ENCODE assay signal across 9 cellular contexts in the genomic region with DNA sequence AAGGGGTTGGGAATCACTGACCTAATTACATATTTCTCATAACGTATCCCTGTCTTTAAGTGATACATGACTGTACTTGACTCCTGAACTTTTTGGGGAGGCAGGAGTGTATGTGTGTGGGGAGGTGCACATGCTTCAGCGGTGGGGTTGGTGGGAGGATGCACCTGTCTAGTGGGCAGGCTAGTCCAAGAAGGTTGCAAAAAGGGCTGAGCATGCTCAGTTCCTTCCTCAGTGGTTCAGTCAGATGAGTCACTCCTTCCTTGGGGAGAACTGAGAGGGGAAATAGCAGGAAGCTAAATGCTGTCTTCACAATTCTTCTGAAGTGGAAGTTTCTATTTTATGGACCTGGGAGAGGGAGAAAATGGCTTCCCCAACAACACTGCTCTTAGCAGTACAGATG. TPM values are rescaled to one million over a fixed set of nuclear protein-coding genes. Genes with fewer than 3 reads are reported as not detected.
DNase-seq lines count a peak whose midpoint lies in the region; ATAC-seq, FAIRE-seq and TF ChIP-seq lines count a peak whose summit lies in the region.
"Had no signal": no experiment of that assay in that cellular context is flagged by ENCODE, and none has a peak within 500 bp of the region (broad histone marks: within the 10 kb centered on the region; RNA-seq: fewer than 3 reads in every experiment).

No MANE protein-coding gene starts in this region.

- H3K36me3 ChIP-seq in OCI-LY3 (replicated peaks; ENCODE audit: low read depth, low read length), result no peaks in the 10 kb centered on the region
- no peaks in the 10 kb centered on the region for H3K36me3 ChIP-seq in endothelial cell of umbilical vein (ENCODE audit: control insufficient read depth in 2 of 2, extremely low read depth in 1 of 2, insufficient read depth in 2 of 2, low read length in 2 of 2)

- ATAC-seq in stimulated activated naive CD8-positive, alpha-beta T cell treated with anti-CD3 and anti-CD28 coated beads, Interleukin-15, Interleukin-2, amounts not matched to agents 100 U/mL and 50 U/mL, for 24 hours, result peak; percentile 29
- ATAC-seq in HG03135 (IDR thresholded peaks at IDR 0.05; ENCODE audit: unreplicated experiment), result no peak

- H3K4me3 ChIP-seq in OCI-LY3 (ENCODE audit: low read length) (peak overlapping the region; percentile 2; the same call in 1 of the 2 replicates), endothelial cell of umbilical vein (replicated peaks in 1 of 3; ENCODE audit: insufficient read depth in 1 of 3, low read depth in 1 of 3, low read length in 3 of 3) (no peak overlapping the region)

- dilution Hi-C loops in endothelial cell of umbilical vein (cut with MboI; ENCODE audit: extremely low pct_ligation_motif_present, low sequenced_read_pairs), result no loop called here

- no peak overlapping the region for H2AFZ ChIP-seq in OCI-LY3 (ENCODE audit: low read depth, low read length)
- peak overlapping the region; percentile 25 for H2AFZ ChIP-seq in endothelial cell of umbilical vein (ENCODE audit: low read depth, low read length)

- H3K79me2 ChIP-seq in OCI-LY3 (ENCODE audit: low read length), result no peaks in the 10 kb centered on the region
- no peaks in the 10 kb centered on the region for H3K79me2 ChIP-seq in endothelial cell of umbilical vein (ENCODE audit: control insufficient read depth, insufficient read depth, low read length)

- peak; percentile 11 for DNase-seq in activated CD4-positive, alpha-beta T cell treated with anti-CD3 and anti-CD28 coated beads for 48 hours
- DNase-seq in activated CD4-positive, alpha-beta T cell treated with anti-CD3 and anti-CD28 coated beads for 1 hour, result no peak
- peak; percentile 71 for DNase-seq in endothelial cell of umbilical vein (ENCODE audit: low read depth, low spot score)
- peak; percentile 37 for DNase-seq in stimulated activated naive CD8-positive, alpha-beta T cell treated with anti-CD3 and anti-CD28 coated beads, Interleukin-15, Interleukin-2, amounts not matched to agents 100 U/mL and 50 U/mL, for 24 hours
- DNase-seq in ecto neural progenitor cell (ENCODE audit: low spot score), result no peak
- no peak for DNase-seq in NCI-H1694 treated with DMSO at 0.1 percent for 48 hours (lab: John Stamatoyannopoulos, UW)
- DNase-seq: left cardiac atrium had no signal

- TF ChIP-seq CTCF in OCI-LY3 (IDR thresholded peaks at IDR 0.05; ENCODE audit: low read depth, low read length), result no peak
- no peak for TF ChIP-seq CTCF in endothelial cell of umbilical vein (IDR thresholded peaks at IDR 0.05; ENCODE audit: extremely low read depth in 1 of 2, insufficient read depth in 1 of 2, low read depth in 1 of 2, low read length in 2 of 2)

- POLR2A ChIA-PET in endothelial cell of umbilical vein (lab: Charles Lee), result no interaction called here

- intact Hi-C loops in endothelial cell of umbilical vein (cut with micrococcal nuclease), result loop anchor here (2.0 to 10.0 kb wide), 2 partner anchors 197 to 389 kb away; a partner anchor contains a TSS

- H3K9me3 ChIP-seq in OCI-LY3 (ENCODE audit: insufficient read depth, low read length) (no peaks in the 10 kb centered on the region), endothelial cell of umbilical vein (replicated peaks; ENCODE audit: control insufficient read depth, insufficient read depth, low read length) (no peaks in the 10 kb centered on the region)

- H3K27me3 ChIP-seq in OCI-LY3 (ENCODE audit: low read depth, low read length), result no peaks in the 10 kb centered on the region
- H3K27me3 ChIP-seq in endothelial cell of umbilical vein (ENCODE audit: control insufficient read depth in 2 of 2, insufficient read depth in 2 of 2, low read length in 2 of 2), result no peaks in the 10 kb centered on the region

- FAIRE-seq in endothelial cell of umbilical vein (lab: Jason Lieb, UNC), result peak; percentile 48

- H3K27ac ChIP-seq in OCI-LY3 (ENCODE audit: low read length) (peak overlapping the region; percentile 87), endothelial cell of umbilical vein (ENCODE audit: insufficient read depth, low read depth, low read length) (peak overlapping the region; percentile 68)

- H3K4me1 ChIP-seq in OCI-LY3 (ENCODE audit: low read length) (peaks cover 67% of the 10 kb centered on the region), endothelial cell of umbilical vein (ENCODE audit: control insufficient read depth, extremely low read depth, insufficient read depth, low read length) (peaks cover 23% of the 10 kb centered on the region)

- no peaks in the 10 kb centered on the region for H3K9me1 ChIP-seq in endothelial cell of umbilical vein (replicated peaks; ENCODE audit: control insufficient read depth, extremely low read depth, insufficient read depth, low read length)

- no TSS peak for BruUV-seq in endothelial cell of umbilical vein (replicated peaks; lab: Mats Ljungman, UMichigan)

- TF ChIP-seq POLR2A in endothelial cell of umbilical vein (IDR thresholded peaks at IDR 0.05; ENCODE audit: low read depth, low read length), result no peak

- H4K20me1 ChIP-seq in OCI-LY3 (ENCODE audit: insufficient read depth, low read length), result no peaks in the 10 kb centered on the region
- no peaks in the 10 kb centered on the region for H4K20me1 ChIP-seq in endothelial cell of umbilical vein (replicated peaks; ENCODE audit: control insufficient read depth, extremely low read depth, insufficient read depth, low read length)

- H3K4me2 ChIP-seq in OCI-LY3 (ENCODE audit: low read length), result peak overlapping the region; percentile 75
- peak overlapping the region; percentile 23 for H3K4me2 ChIP-seq in endothelial cell of umbilical vein (ENCODE audit: insufficient read depth, low read length)

- CTCF ChIA-PET in endothelial cell of umbilical vein (lab: Charles Lee), result interaction anchor here (1.9 kb wide), 1 partner anchor 308 kb away, joined by 4 read pairs; no protein-coding TSS in a partner anchor

- H3K9ac ChIP-seq in OCI-LY3 (ENCODE audit: low read length) (no peak overlapping the region), endothelial cell of umbilical vein (replicated peaks; ENCODE audit: extremely low read depth, insufficient read depth, low read length) (no peak overlapping the region)

TF ChIP-seq in endothelial cell of umbilical vein, 7 proteins besides CTCF, POLR2A, EP300 and RAD21:
- TF ChIP-seq GATA2 (IDR thresholded peaks at IDR 0.05; ENCODE audit: insufficient read depth, insufficient read length, low read depth, low read length) (no peak), JUN (IDR thresholded peaks at IDR 0.05; ENCODE audit: borderline replicate concordance, insufficient read depth, insufficient read length, low read depth) (peak; percentile 74), FOS (IDR thresholded peaks at IDR 0.05; ENCODE audit: borderline replicate concordance, insufficient read depth, low read length) (peak; percentile 91), POLR2AphosphoS5 (IDR thresholded peaks at IDR 0.05; ENCODE audit: insufficient read depth, low read depth, low read length) (peak; percentile 21)
- TF ChIP-seq, protein P1, sequence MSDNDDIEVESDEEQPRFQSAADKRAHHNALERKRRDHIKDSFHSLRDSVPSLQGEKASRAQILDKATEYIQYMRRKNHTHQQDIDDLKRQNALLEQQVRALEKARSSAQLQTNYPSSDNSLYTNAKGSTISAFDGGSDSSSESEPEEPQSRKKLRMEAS (IDR thresholded peaks at IDR 0.05; ENCODE audit: insufficient read depth, insufficient read length), result no peak

RNA-seq across cellular contexts. Expression of a gene that starts 24.6 kb away (rescaled TPM):
- total RNA-seq in endothelial cell of umbilical vein, result 9.8 and 10.1 TPM in 2 replicates
- 0.96 and 1.6 TPM in 2 replicates for polyA plus RNA-seq in endothelial cell of umbilical vein
- polyA plus RNA-seq in endothelial cell of umbilical vein (2011; cell fraction: cytosol; rRNA removed), result 1.5 and 1.7 TPM in 2 replicates
- 2.5 and 3.9 TPM in 2 replicates for polyA plus RNA-seq in endothelial cell of umbilical vein (2011; cell fraction: nucleus; rRNA removed)
- 3.7 and 5.7 TPM in 2 replicates for polyA plus RNA-seq in endothelial cell of umbilical vein (2012)
- polyA minus RNA-seq in endothelial cell of umbilical vein, result 3.8 and 4.4 TPM in 2 replicates
- 8.3 TPM for polyA minus RNA-seq in endothelial cell of umbilical vein (2011; cell fraction: cytosol; rRNA and poly(A)+ RNA removed)
- 5.5 and 8.2 TPM in 2 replicates for polyA minus RNA-seq in endothelial cell of umbilical vein (2011; cell fraction: nucleus; rRNA and poly(A)+ RNA removed)

Comparison
In these comparisons a context has a peak if more than half of its experiments do, and no peak if none do; other contexts are left out.
1. DNase-seq: peak in activated CD4-positive, alpha-beta T cell treated with anti-CD3 and anti-CD28 coated beads for 48 hours (single experiment), endothelial cell of umbilical vein (single experiment) and stimulated activated naive CD8-positive, alpha-beta T cell treated with anti-CD3 and anti-CD28 coated beads, Interleukin-15, Interleukin-2, amounts not matched to agents 100 U/mL and 50 U/mL, for 24 hours (single experiment); none in activated CD4-positive, alpha-beta T cell treated with anti-CD3 and anti-CD28 coated beads for 1 hour (single experiment), ecto neural progenitor cell (single experiment) and NCI-H1694 treated with DMSO at 0.1 percent for 48 hours (single experiment).